In genomic region chr13:49495783-49496762, GRCh38 we compare ENCODE assay signal across 1 cellular context.
A peak's percentile ranks its signal among the peaks of the same experiment; 100 is the strongest.
TF ChIP-seq lines count a peak whose summit lies in the region.

TSS of gene PHF11 (plus strand) at chr13:49495953. CDS start at chr13:49496002, 49 bp downstream.

TF ChIP-seq in K562, 482 proteins besides CTCF, POLR2A, EP300 and RAD21 (continued from another document and continues in another):
- peak; percentile 82 for TF ChIP-seq ZBTB33 (CRISPR knock-in tag; IDR thresholded peaks at IDR 0.05)
- TF ChIP-seq TCFL5 (CRISPR knock-in tag; conservative IDR thresholded peaks at IDR 0.05), result no peak
- TF ChIP-seq ZC3H11A (IDR thresholded peaks at IDR 0.05; ENCODE audit: low read depth, low read length), result no peak
- TF ChIP-seq MAZ (CRISPR knock-in tag; conservative IDR thresholded peaks at IDR 0.05 in 1 of 2, IDR thresholded peaks at IDR 0.05 in 1 of 2), result 0 out of 4 replicates have a peak, but pooled peaks of 1 of the 2 experiments have one; percentile 49
- no peak for TF ChIP-seq XRCC5 (IDR thresholded peaks at IDR 0.05; ENCODE audit: low read depth, low read length)
- TF ChIP-seq CHD1 (IDR thresholded peaks at IDR 0.05; ENCODE audit: low read length), result no peak
- no peak for TF ChIP-seq ZNF436 (CRISPR knock-in tag; IDR thresholded peaks at IDR 0.05)
- no peak for TF ChIP-seq ZZZ3 (IDR thresholded peaks at IDR 0.05)
- no peak for TF ChIP-seq BCLAF1 (IDR thresholded peaks at IDR 0.05; ENCODE audit: borderline replicate concordance in 1 of 2, control insufficient read depth in 1 of 2, low read depth in 2 of 2, low read length in 1 of 2)
- TF ChIP-seq ZNF740 (CRISPR knock-in tag; IDR thresholded peaks at IDR 0.05), result 0 out of 2 replicates have a peak, but pooled peaks have one; percentile 24
- no peak for TF ChIP-seq ZNF740 (tag; IDR thresholded peaks at IDR 0.05)
- TF ChIP-seq HIVEP1 (CRISPR knock-in tag; IDR thresholded peaks at IDR 0.05), result no peak
- TF ChIP-seq ZNF41 (CRISPR knock-in tag; conservative IDR thresholded peaks at IDR 0.05), result no peak
- no peak for TF ChIP-seq ASH1L (IDR thresholded peaks at IDR 0.05; ENCODE audit: borderline replicate concordance, low read depth, partially characterized antibody)
- TF ChIP-seq PHF21A (IDR thresholded peaks at IDR 0.05; ENCODE audit: borderline replicate concordance, low read depth), result peak; percentile 78; the same call in 1 of the 2 replicates
- no peak for TF ChIP-seq TAF7 (tag; IDR thresholded peaks at IDR 0.05)
- TF ChIP-seq ZNF121 (CRISPR knock-in tag; conservative IDR thresholded peaks at IDR 0.05), result peak; percentile 83
- peak; percentile 74 for TF ChIP-seq VEZF1 (CRISPR knock-in tag; IDR thresholded peaks at IDR 0.05)
- TF ChIP-seq SRSF1 (IDR thresholded peaks at IDR 0.05; ENCODE audit: low read depth, low read length), result no peak
- no peak for TF ChIP-seq MCM3 (IDR thresholded peaks at IDR 0.05)
- TF ChIP-seq TSHZ1 (CRISPR knock-in tag; IDR thresholded peaks at IDR 0.05), result no peak
- TF ChIP-seq NFE2L1 (tag; IDR thresholded peaks at IDR 0.05; ENCODE audit: borderline replicate concordance, low read depth), result no peak
- TF ChIP-seq E2F6 (IDR thresholded peaks at IDR 0.05; ENCODE audit: borderline replicate concordance in 1 of 2, extremely low read depth in 1 of 2, insufficient read depth in 1 of 2, insufficient read length in 1 of 2, low read depth in 1 of 2, low read length in 1 of 2, poor library complexity in 1 of 2, severe bottlenecking in 1 of 2), result peak; percentile 40 to 84
- TF ChIP-seq ZBTB7A (IDR thresholded peaks at IDR 0.05; ENCODE audit: borderline replicate concordance, control insufficient read depth, low read depth, low read length), result peak; percentile 54; the same call in 1 of the 2 replicates
- no peak for TF ChIP-seq ZNF354B (CRISPR knock-in tag; IDR thresholded peaks at IDR 0.05)
- peak; percentile 32 for TF ChIP-seq KDM5B (IDR thresholded peaks at IDR 0.05; ENCODE audit: insufficient replicate concordance, low read depth, low read length)
- 0 out of 2 replicates have a peak, but pooled peaks have one; percentile 50 for TF ChIP-seq HNRNPL (IDR thresholded peaks at IDR 0.05; ENCODE audit: low read depth, low read length)
- TF ChIP-seq ZFP1 (CRISPR knock-in tag; IDR thresholded peaks at IDR 0.05), result no peak
- no peak for TF ChIP-seq TAF9B (IDR thresholded peaks at IDR 0.05; ENCODE audit: partially characterized antibody)
- peak; percentile 0 for TF ChIP-seq CCNT2 (IDR thresholded peaks at IDR 0.05; ENCODE audit: borderline replicate concordance, extremely low read depth, insufficient read length, low read depth, low read length)
- TF ChIP-seq MLLT1 (IDR thresholded peaks at IDR 0.05), result peak in 1 of 2 experiments; percentile 57; a peak in 2 of 4 replicates
- no peak for TF ChIP-seq MCM7 (IDR thresholded peaks at IDR 0.05)
- TF ChIP-seq RBM22 (IDR thresholded peaks at IDR 0.05; ENCODE audit: low read depth, low read length, poor library complexity, severe bottlenecking), result peak; percentile 43
- peak; percentile 59 for TF ChIP-seq ZFX (CRISPR knock-in tag; IDR thresholded peaks at IDR 0.05)
- peak; percentile 48; the same call in 1 of the 2 replicates for TF ChIP-seq IRF9 (tag; IDR thresholded peaks at IDR 0.05)
- TF ChIP-seq ELF1 (tag; IDR thresholded peaks at IDR 0.05), result peak; percentile 89
- no peak for TF ChIP-seq TCF15 (CRISPR knock-in tag; IDR thresholded peaks at IDR 0.05)
- 0 out of 2 replicates have a peak, but pooled peaks have one; percentile 51 for TF ChIP-seq BHLHE40 (IDR thresholded peaks at IDR 0.05; ENCODE audit: low read length)
- peak; percentile 66 for TF ChIP-seq GABPA (tag; conservative IDR thresholded peaks at IDR 0.05; ENCODE audit: low read depth)
- TF ChIP-seq TAF1 (IDR thresholded peaks at IDR 0.05; ENCODE audit: control insufficient read depth, extremely low read depth, insufficient read depth, low read length, severe bottlenecking), result peak; percentile 43
- TF ChIP-seq ZNF174 (CRISPR knock-in tag; IDR thresholded peaks at IDR 0.05), result no peak
- TF ChIP-seq POLR2AphosphoS5 (IDR thresholded peaks at IDR 0.05; ENCODE audit: control insufficient read depth, insufficient read depth, low read depth, low read length), result 0 out of 2 replicates have a peak, but pooled peaks have one; percentile 32
- 0 out of 2 replicates have a peak, but pooled peaks have one; percentile 18 for TF ChIP-seq L3MBTL2 (IDR thresholded peaks at IDR 0.05)
- 0 out of 4 replicates have a peak, but pooled peaks of 1 of the 2 experiments have one; percentile 25 for TF ChIP-seq RCOR1 (IDR thresholded peaks at IDR 0.05; ENCODE audit: borderline replicate concordance in 1 of 2, low read depth in 2 of 2, low read length in 2 of 2)
- TF ChIP-seq REST (CRISPR knock-in tag; IDR thresholded peaks at IDR 0.05; ENCODE audit: low read depth), result no peak
